Comparison of ENCODE assay signal across 12 cellular contexts in genomic region chr4:27005512-27006246, GRCh38.
DNase-seq lines count a peak whose midpoint lies in the region; ATAC-seq, FAIRE-seq and TF ChIP-seq lines count a peak whose summit lies in the region.
"Had no signal": no experiment of that assay in that cellular context is flagged by ENCODE, and none has a peak within 500 bp of the region (broad histone marks: within the 10 kb centered on the region; RNA-seq: fewer than 3 reads in every experiment).

No MANE protein-coding gene starts in this region.

- no peak for DNase-seq in GM12891 (ENCODE audit: insufficient read length, low spot score)
- DNase-seq in Panc1 (ENCODE audit: low read depth, low spot score), result peak; percentile 2
- peak; percentile 14 for DNase-seq in epithelial cell of prostate (ENCODE audit: low read depth, low spot score)
- peak; percentile 65 for DNase-seq in renal cortical epithelial cell (ENCODE audit: low read depth)
- DNase-seq in upper lobe of right lung, result no peak
- DNase-seq in DMS114 treated with DMSO at 0.1 percent for 48 hours (lab: John Stamatoyannopoulos, UW; ENCODE audit: unreplicated experiment), result no peak
- DNase-seq: activated B cell treated with CpG ODN at 0.5 μM for 24 hours, DMS79, GOT3, PC-9, uterus had no signal

- no peak overlapping the region for H3K27ac ChIP-seq in Panc1 (ENCODE audit: low read length)
- no peak overlapping the region for H3K27ac ChIP-seq in epithelial cell of prostate
- no peak overlapping the region for H3K27ac ChIP-seq in upper lobe of right lung
- H3K27ac ChIP-seq: PC-9 had no signal

- H3K4me1 ChIP-seq in Panc1 (ENCODE audit: control insufficient read depth, insufficient read depth, low read length) (no peaks in the 10 kb centered on the region; the same call in 1 of the 2 replicates), upper lobe of right lung (peaks cover 30% of the 10 kb centered on the region)

- no peak for TF ChIP-seq POLR2A in GM12891 (IDR thresholded peaks at IDR 0.05; ENCODE audit: low read depth, low read length)

- no peak overlapping the region for H3K4me3 ChIP-seq in Panc1 (ENCODE audit: low read depth in 2 of 2, low read length in 2 of 2)
- H3K4me3 ChIP-seq in upper lobe of right lung, result no peak overlapping the region
- H3K4me3 ChIP-seq: PC-9, uterus had no signal

- TF ChIP-seq CTCF in Panc1 (IDR thresholded peaks at IDR 0.05) (no peak), upper lobe of right lung (IDR thresholded peaks at IDR 0.05) (no peak)

- CTCF ChIA-PET in Panc1 (lab: Charles Lee), result no interaction called here

- no TSS peak for BruUV-seq in Panc1 (replicated peaks; lab: Mats Ljungman, UMichigan)

- H3K36me3 ChIP-seq in Panc1 (ENCODE audit: control insufficient read depth, insufficient read depth, low read length) (no peaks in the 10 kb centered on the region; the same call in 1 of the 2 replicates), upper lobe of right lung (peaks cover 14% of the 10 kb centered on the region)
- H3K36me3 ChIP-seq: uterus had no signal

- H3K27me3 ChIP-seq in Panc1 (ENCODE audit: control insufficient read depth, insufficient read depth, low read length), result no peaks in the 10 kb centered on the region
- no peaks in the 10 kb centered on the region for H3K27me3 ChIP-seq in upper lobe of right lung
- H3K27me3 ChIP-seq: uterus had no signal

- H3K9me3 ChIP-seq in Panc1 (ENCODE audit: control insufficient read depth, insufficient read depth, low read depth, low read length) (no peaks in the 10 kb centered on the region), upper lobe of right lung (no peaks in the 10 kb centered on the region)
- H3K9me3 ChIP-seq: uterus had no signal

- in situ Hi-C loops in Panc1 (cut with HindIII; ENCODE audit: low pct_unique_long_range_greater_than_20kb, low sequenced_read_pairs), result no loop called here

- ATAC-seq in Panc1 (no peak), upper lobe of right lung (no peak), GM21367 (IDR thresholded peaks at IDR 0.05; ENCODE audit: unreplicated experiment) (no peak)

- FAIRE-seq in GM12891 (lab: Jason Lieb, UNC), result peak; percentile 26

- intact Hi-C loops in Panc1 (cut with micrococcal nuclease; ENCODE audit: unreplicated experiment) (no loop called here), upper lobe of right lung (cut with DNase I) (loop anchor here (10.0 kb wide), 1 partner anchor 151 kb away; no protein-coding TSS in a partner anchor)

- POLR2A ChIA-PET in Panc1 (lab: Charles Lee), result no interaction called here

TF ChIP-seq in GM12891, 5 proteins besides CTCF, POLR2A, EP300 and RAD21:
- no peak for TF ChIP-seq PAX5 (IDR thresholded peaks at IDR 0.05; ENCODE audit: insufficient read depth, low read length, severe bottlenecking)
- no peak for TF ChIP-seq SPI1 (IDR thresholded peaks at IDR 0.05; ENCODE audit: low read depth, low read length)
- no peak for TF ChIP-seq POLR2AphosphoS5 (IDR thresholded peaks at IDR 0.05; ENCODE audit: low read depth, low read length)
- TF ChIP-seq TAF1 (IDR thresholded peaks at IDR 0.05; ENCODE audit: low read depth, low read length), result no peak
- TF ChIP-seq POU2F2 (IDR thresholded peaks at IDR 0.05; ENCODE audit: low read depth, low read length), result no peak

Comparison
In these comparisons a context has a peak if more than half of its experiments do, and no peak if none do; other contexts are left out.
1. DNase-seq: peak in Panc1 (single experiment), epithelial cell of prostate (single experiment) and renal cortical epithelial cell (single experiment); none in GM12891 (single experiment), upper lobe of right lung (single experiment) and DMS114 treated with DMSO at 0.1 percent for 48 hours (single experiment).